8 cellular contexts compared by ENCODE assay signal in genomic region chr1:59393211-59394180, GRCh38.
A peak's percentile ranks its signal among the peaks of the same experiment; 100 is the strongest.
DNase-seq lines count a peak whose midpoint lies in the region; ATAC-seq, FAIRE-seq and TF ChIP-seq lines count a peak whose summit lies in the region.

No MANE protein-coding gene starts in this region.

- no peaks in the 10 kb centered on the region for H3K27me3 Mint-ChIP-seq in astrocyte (ENCODE audit: low read depth, unreplicated experiment)

- peak overlapping the region; percentile 73 for H3K4me2 ChIP-seq in astrocyte (ENCODE audit: low read length)

- H3K36me3 ChIP-seq in astrocyte (ENCODE audit: insufficient read depth, low read length) (no peaks in the 10 kb centered on the region), iPS-15b (ENCODE audit: control insufficient read depth, insufficient read depth, low read length) (no peaks in the 10 kb centered on the region), gastrocnemius medialis (no peaks in the 10 kb centered on the region)

- no peak for FAIRE-seq in astrocyte (lab: Jason Lieb, UNC)
- no peak for FAIRE-seq in GM19239 (lab: Jason Lieb, UNC)
- FAIRE-seq in D721Med (lab: Jason Lieb, UNC): no peak

- H3K36me3 Mint-ChIP-seq in astrocyte (ENCODE audit: low read depth, unreplicated experiment): no peaks in the 10 kb centered on the region

- H3K9ac ChIP-seq in astrocyte (ENCODE audit: low read length) (peak overlapping the region; percentile 72), iPS-15b (ENCODE audit: low read depth, low read length) (no peak overlapping the region)

- DNase-seq in LNCaP clone FGC (ENCODE audit: low read depth) (peak; percentile 34), astrocyte (ENCODE audit: low read depth) (peak; percentile 95), gastrocnemius medialis (peak; percentile 87 to 95), GM19239 (ENCODE audit: insufficient read length, low spot score) (no peak), D721Med (ENCODE audit: insufficient read length, low spot score) (no peak)

- ATAC-seq in gastrocnemius medialis (peak; percentile 93 to 94), HG03460 (IDR thresholded peaks at IDR 0.05; ENCODE audit: unreplicated experiment) (no peak), GM18909 (IDR thresholded peaks at IDR 0.05; ENCODE audit: poor library complexity, unreplicated experiment) (no peak)

- H3K9me3 ChIP-seq in astrocyte (ENCODE audit: insufficient read depth, low read depth, low read length) (no peaks in the 10 kb centered on the region), iPS-15b (ENCODE audit: control insufficient read depth, insufficient read depth, low read length) (no peaks in the 10 kb centered on the region), gastrocnemius medialis (no peaks in the 10 kb centered on the region)

- no peak for TF ChIP-seq POLR2A in gastrocnemius medialis (IDR thresholded peaks at IDR 0.05)

- H2AFZ ChIP-seq in astrocyte (ENCODE audit: low read depth, low read length): peak overlapping the region; percentile 65

- no peaks in the 10 kb centered on the region for H3K9me3 Mint-ChIP-seq in astrocyte (ENCODE audit: unreplicated experiment)

- intact Hi-C loops in gastrocnemius medialis (cut with DNase I; ENCODE audit: low total_unique reads): loop anchor here (1.0 to 2.0 kb wide), 3 partner anchors 97 to 609 kb away; partner anchors contain the start of genes FGGY and JUN

- H3K27ac ChIP-seq in astrocyte (ENCODE audit: low read depth, low read length) (peak overlapping the region; percentile 80), gastrocnemius medialis (peak overlapping the region; percentile 89 to 95 (median 92))

- no peaks in the 10 kb centered on the region for H4K20me1 ChIP-seq in astrocyte (ENCODE audit: insufficient read depth, low read length)

- H3K4me3 Mint-ChIP-seq in astrocyte (ENCODE audit: unreplicated experiment): peak overlapping the region; percentile 51

- H3K79me2 ChIP-seq in astrocyte (ENCODE audit: insufficient read depth, low read length): no peaks in the 10 kb centered on the region

- in situ Hi-C loops in gastrocnemius medialis (cut with MboI; ENCODE audit: low sequenced_read_pairs in 4 of 4): no loop called here

- H3K4me3 ChIP-seq in LNCaP clone FGC (ENCODE audit: low read depth, low read length) (no peak overlapping the region), astrocyte (ENCODE audit: insufficient read depth, low read depth, low read length) (peak overlapping the region; percentile 4), iPS-15b (ENCODE audit: low read depth, low read length) (peak overlapping the region; percentile 14), gastrocnemius medialis (peak overlapping the region; percentile 3 to 24 (median 21))

- H3K4me1 ChIP-seq in astrocyte (ENCODE audit: insufficient read depth, low read length) (peaks cover 18% of the 10 kb centered on the region), iPS-15b (ENCODE audit: control insufficient read depth, insufficient read depth, low read length) (peaks cover 6% of the 10 kb centered on the region), gastrocnemius medialis (peaks cover 64 to 67% of the 10 kb centered on the region in 2 donors)

- H3K27ac Mint-ChIP-seq in astrocyte (ENCODE audit: unreplicated experiment): peak overlapping the region; percentile 95

- H3K27me3 ChIP-seq in astrocyte (ENCODE audit: insufficient read depth, low read length): no peaks in the 10 kb centered on the region
- H3K27me3 ChIP-seq in iPS-15b (ENCODE audit: control insufficient read depth, insufficient read depth, low read length): no peaks in the 10 kb centered on the region
- H3K27me3 ChIP-seq in gastrocnemius medialis: no peaks in the 10 kb centered on the region

- TF ChIP-seq CTCF in LNCaP clone FGC (IDR thresholded peaks at IDR 0.05; ENCODE audit: control insufficient read depth, extremely low read depth, insufficient read depth): no peak
- TF ChIP-seq CTCF in astrocyte (IDR thresholded peaks at IDR 0.05; ENCODE audit: insufficient read depth, low read depth, low read length): no peak
- TF ChIP-seq CTCF in gastrocnemius medialis (IDR thresholded peaks at IDR 0.05 in 4 of 5, conservative IDR thresholded peaks at IDR 0.05 in 1 of 5): no peak
- no peak for TF ChIP-seq CTCF in D721Med (IDR thresholded peaks at IDR 0.05; ENCODE audit: insufficient read depth, missing control alignments)

- peaks cover 30% of the 10 kb centered on the region for H3K4me1 Mint-ChIP-seq in astrocyte (ENCODE audit: low read depth, unreplicated experiment)

Comparison
In these comparisons a context has a peak if more than half of its experiments do, and no peak if none do; other contexts are left out.
1. DNase-seq: peak in LNCaP clone FGC (single experiment), astrocyte (single experiment) and gastrocnemius medialis (2 of 2); none in GM19239 (single experiment) and D721Med (single experiment).
2. ATAC-seq: peak in gastrocnemius medialis (2 of 2); none in HG03460 (single experiment) and GM18909 (single experiment).